ENCODE assay signal across 36 cellular contexts in genomic region chr5:119221330-119221729, GRCh38.
"Had no signal": no experiment of that assay in that cellular context is flagged by ENCODE, and none has a peak within 500 bp of the region (broad histone marks: within the 10 kb centered on the region; RNA-seq: fewer than 3 reads in every experiment).

No MANE protein-coding gene starts in this region.

- H3K4me3 ChIP-seq: ascending aorta, cardiac muscle cell, colonic mucosa had no signal

- H3K9me3 ChIP-seq: ascending aorta, colonic mucosa had no signal

- H3K27me3 ChIP-seq: ascending aorta, cardiac muscle cell, colonic mucosa had no signal

- H3K4me1 ChIP-seq: ascending aorta, colonic mucosa had no signal

- H3K9me3 Mint-ChIP-seq: activated B cell treated with CpG ODN at 0.5 μM for 24 hours; activated CD4-positive, alpha-beta memory T cell treated with anti-CD3 and anti-CD28 coated beads, Interleukin-2, amount 10 ng/mL, durations not matched to agents 7 days and 5 days; activated CD4-positive, alpha-beta T cell treated with anti-CD3 and anti-CD28 coated beads, Interleukin-2, amount 10 ng/mL, durations not matched to agents 24 days and 14 days; activated naive CD4-positive, alpha-beta T cell treated with anti-CD3 and anti-CD28 coated beads, Interleukin-2, amount 10 ng/mL, durations not matched to agents 7 days and 5 days; activated naive CD4-positive, alpha-beta T cell treated with anti-CD3 and anti-CD28 coated beads, Interleukin-2, amount 50 U/mL, for 24 hours; activated naive CD8-positive, alpha-beta T cell treated with anti-CD3 and anti-CD28 coated beads, Interleukin-2, amount 10 ng/mL, durations not matched to agents 7 days and 5 days; activated naive CD8-positive, alpha-beta T cell treated with anti-CD3 and anti-CD28 coated beads, Interleukin-2, amount 50 U/mL, for 24 hours; activated T-cell treated with anti-CD3 and anti-CD28 coated beads, Interleukin-2, amount 50 U/mL, for 24 hours; activated T-helper 2 cell treated with anti-CD3 and anti-CD28 coated beads, Interferon-gamma antibody, Interleukin-2, Interleukin-4, amounts not matched to agents 10 μg/mL and 5 μg/mL and 100 μg/mL, durations not matched to agents 14 hours and 24 hours and 36 hours; brain; central memory CD8-positive, alpha-beta T cell; T-helper 2 cell treated with Interferon-gamma antibody and Interleukin-4, amounts not matched to agents 5 μg/mL and 100 μg/mL, for 36 hours had no signal

- H3K36me3 ChIP-seq: colonic mucosa had no signal

- FAIRE-seq: bronchial epithelial cell, TTC549 had no signal

- H3K4me3 Mint-ChIP-seq: activated CD4-positive, alpha-beta memory T cell treated with anti-CD3 and anti-CD28 coated beads, Interleukin-2, amount 10 ng/mL, durations not matched to agents 7 days and 5 days; activated CD4-positive, alpha-beta T cell treated with anti-CD3 and anti-CD28 coated beads, Interleukin-2, amount 10 ng/mL, durations not matched to agents 24 days and 14 days; activated CD8-positive, alpha-beta memory T cell treated with anti-CD3 and anti-CD28 coated beads, Interleukin-2, amount 10 ng/mL, durations not matched to agents 7 days and 5 days; activated CD8-positive, alpha-beta T cell treated with anti-CD3 and anti-CD28 coated beads, Interleukin-2, amount 10 ng/mL, durations not matched to agents 7 days and 5 days; activated naive CD4-positive, alpha-beta T cell treated with anti-CD3 and anti-CD28 coated beads, Interleukin-2, amount 10 ng/mL, durations not matched to agents 7 days and 5 days; activated naive CD4-positive, alpha-beta T cell treated with anti-CD3 and anti-CD28 coated beads, Interleukin-2, amount 50 U/mL, for 24 hours; activated naive CD8-positive, alpha-beta T cell; activated naive CD8-positive, alpha-beta T cell treated with anti-CD3 and anti-CD28 coated beads, Interleukin-2, amount 10 ng/mL, durations not matched to agents 7 days and 5 days; activated naive CD8-positive, alpha-beta T cell treated with anti-CD3 and anti-CD28 coated beads, Interleukin-2, amount 50 U/mL, for 24 hours; activated T-cell treated with anti-CD3 and anti-CD28 coated beads, Interleukin-2, amount 50 U/mL, for 24 hours; brain; central memory CD8-positive, alpha-beta T cell; T-helper 2 cell treated with Interferon-gamma antibody and Interleukin-4, amounts not matched to agents 5 μg/mL and 100 μg/mL, for 36 hours had no signal

- H3K27ac Mint-ChIP-seq: activated CD4-positive, alpha-beta memory T cell treated with anti-CD3 and anti-CD28 coated beads, Interleukin-2, amount 10 ng/mL, durations not matched to agents 7 days and 5 days; activated CD4-positive, alpha-beta T cell treated with anti-CD3 and anti-CD28 coated beads, Interleukin-2, amount 10 ng/mL, durations not matched to agents 24 days and 14 days; activated CD8-positive, alpha-beta memory T cell treated with anti-CD3 and anti-CD28 coated beads, Interleukin-2, amount 10 ng/mL, durations not matched to agents 7 days and 5 days; activated CD8-positive, alpha-beta T cell treated with anti-CD3 and anti-CD28 coated beads, Interleukin-2, amount 10 ng/mL, durations not matched to agents 7 days and 5 days; activated naive CD4-positive, alpha-beta T cell treated with anti-CD3 and anti-CD28 coated beads, Interleukin-2, amount 10 ng/mL, durations not matched to agents 7 days and 5 days; activated naive CD4-positive, alpha-beta T cell treated with anti-CD3 and anti-CD28 coated beads, Interleukin-2, amount 50 U/mL, for 24 hours; activated naive CD8-positive, alpha-beta T cell; activated naive CD8-positive, alpha-beta T cell treated with anti-CD3 and anti-CD28 coated beads, Interleukin-2, amount 10 ng/mL, durations not matched to agents 7 days and 5 days; activated naive CD8-positive, alpha-beta T cell treated with anti-CD3 and anti-CD28 coated beads, Interleukin-2, amount 50 U/mL, for 24 hours; activated T-cell treated with anti-CD3 and anti-CD28 coated beads, Interleukin-2, amount 50 U/mL, for 24 hours; activated T-helper 2 cell treated with anti-CD3 and anti-CD28 coated beads, Interferon-gamma antibody, Interleukin-2, Interleukin-4, amounts not matched to agents 10 μg/mL and 5 μg/mL and 100 μg/mL, durations not matched to agents 14 hours and 24 hours and 36 hours; brain; T-helper 2 cell treated with Interferon-gamma antibody and Interleukin-4, amounts not matched to agents 5 μg/mL and 100 μg/mL, for 36 hours had no signal

- H3K27ac ChIP-seq: ascending aorta, cardiac muscle cell, colonic mucosa had no signal

- H3K4me1 Mint-ChIP-seq: activated CD4-positive, alpha-beta memory T cell treated with anti-CD3 and anti-CD28 coated beads, Interleukin-2, amount 10 ng/mL, durations not matched to agents 7 days and 5 days; activated CD4-positive, alpha-beta T cell treated with anti-CD3 and anti-CD28 coated beads, Interleukin-2, amount 10 ng/mL, durations not matched to agents 24 days and 14 days; activated CD8-positive, alpha-beta memory T cell treated with anti-CD3 and anti-CD28 coated beads, Interleukin-2, amount 10 ng/mL, durations not matched to agents 7 days and 5 days; activated naive CD4-positive, alpha-beta T cell treated with anti-CD3 and anti-CD28 coated beads, Interleukin-2, amount 10 ng/mL, durations not matched to agents 7 days and 5 days; activated naive CD4-positive, alpha-beta T cell treated with anti-CD3 and anti-CD28 coated beads, Interleukin-2, amount 50 U/mL, for 24 hours; brain; central memory CD8-positive, alpha-beta T cell had no signal

- H3K27me3 Mint-ChIP-seq: activated B cell treated with CpG ODN at 0.5 μM for 24 hours; activated CD4-positive, alpha-beta memory T cell treated with anti-CD3 and anti-CD28 coated beads, Interleukin-2, amount 10 ng/mL, durations not matched to agents 7 days and 5 days; activated CD4-positive, alpha-beta T cell treated with anti-CD3 and anti-CD28 coated beads, Interleukin-2, amount 10 ng/mL, durations not matched to agents 24 days and 14 days; activated CD8-positive, alpha-beta memory T cell treated with anti-CD3 and anti-CD28 coated beads, Interleukin-2, amount 10 ng/mL, durations not matched to agents 7 days and 5 days; activated naive CD4-positive, alpha-beta T cell treated with anti-CD3 and anti-CD28 coated beads, Interleukin-2, amount 10 ng/mL, durations not matched to agents 7 days and 5 days; activated naive CD4-positive, alpha-beta T cell treated with anti-CD3 and anti-CD28 coated beads, Interleukin-2, amount 50 U/mL, for 24 hours; activated naive CD8-positive, alpha-beta T cell; activated naive CD8-positive, alpha-beta T cell treated with anti-CD3 and anti-CD28 coated beads, Interleukin-2, amount 10 ng/mL, durations not matched to agents 7 days and 5 days; activated naive CD8-positive, alpha-beta T cell treated with anti-CD3 and anti-CD28 coated beads, Interleukin-2, amount 50 U/mL, for 24 hours; activated T-cell treated with anti-CD3 and anti-CD28 coated beads, Interleukin-2, amount 50 U/mL, for 24 hours; brain; central memory CD8-positive, alpha-beta T cell had no signal

- DNase-seq: activated B cell treated with CpG ODN at 0.5 μM for 24 hours; activated CD4-positive, alpha-beta memory T cell treated with anti-CD3 and anti-CD28 coated beads, Interleukin-2, amount 10 ng/mL, durations not matched to agents 7 days and 5 days; activated CD4-positive, alpha-beta T cell treated with anti-CD3 and anti-CD28 coated beads for 4 hours; activated CD4-positive, alpha-beta T cell treated with anti-CD3 and anti-CD28 coated beads, Interleukin-2, amount 10 ng/mL, durations not matched to agents 24 days and 14 days; activated CD4-positive, alpha-beta T cell treated with anti-CD3 and anti-CD28 coated beads, Interleukin-2, amount 50 U/mL, for 1 hour; activated CD4-positive, alpha-beta T cell treated with anti-CD3 and anti-CD28 coated beads, Interleukin-2, amount 50 U/mL, for 48 hours; activated CD4-positive, CD25-positive, alpha-beta regulatory T cell treated with anti-CD3 and anti-CD28 coated beads, Interleukin-2, amount 50 U/mL, for 72 hours; activated CD8-positive, alpha-beta memory T cell treated with anti-CD3 and anti-CD28 coated beads for 24 hours; activated CD8-positive, alpha-beta memory T cell treated with anti-CD3 and anti-CD28 coated beads, Interleukin-2, amount 10 ng/mL, durations not matched to agents 7 days and 5 days; activated CD8-positive, alpha-beta memory T cell treated with anti-CD3 and anti-CD28 coated beads, Interleukin-2, amount 50 U/mL, for 48 hours; activated CD8-positive, alpha-beta T cell treated with anti-CD3 and anti-CD28 coated beads, Interleukin-2, amount 10 ng/mL, durations not matched to agents 7 days and 5 days; activated effector memory CD4-positive, alpha-beta T cell treated with Interleukin-2 at 50 U/mL for 16 hours; activated gamma-delta T cell; activated naive CD4-positive, alpha-beta T cell treated with anti-CD3 and anti-CD28 coated beads, Interleukin-2, amount 10 ng/mL, durations not matched to agents 7 days and 5 days; activated naive CD4-positive, alpha-beta T cell treated with Interleukin-2 at 50 U/mL for 16 hours; activated naive CD8-positive, alpha-beta T cell treated with anti-CD3 and anti-CD28 coated beads, Interleukin-2, amount 10 ng/mL, durations not matched to agents 7 days and 5 days; activated naive CD8-positive, alpha-beta T cell treated with anti-CD3 and anti-CD28 coated beads, Interleukin-2, amount 50 U/mL, for 24 hours; activated T-cell treated with anti-CD3 and anti-CD28 coated beads, Interleukin-2, amount 50 U/mL, for 24 hours; activated T-cell treated with anti-CD3 and anti-CD28 coated beads, Interleukin-2, amount 50 U/mL, for 48 hours; amygdala; anterior cingulate cortex; caudate nucleus; cerebellar nuclear complex; colonic mucosa; T-helper 2 cell; T-helper 9 cell had no signal

- ATAC-seq: activated CD8-positive, alpha-beta memory T cell treated with anti-CD3 and anti-CD28 coated beads, Interleukin-2, amount 10 ng/mL, durations not matched to agents 7 days and 5 days; activated CD8-positive, alpha-beta T cell treated with anti-CD3 and anti-CD28 coated beads, Interleukin-2, amount 10 ng/mL, durations not matched to agents 7 days and 5 days; activated naive CD8-positive, alpha-beta T cell treated with anti-CD3 and anti-CD28 coated beads, Interleukin-2, amount 50 U/mL, for 24 hours had no signal
